13 cellular contexts compared by ENCODE assay signal in the genomic region with DNA sequence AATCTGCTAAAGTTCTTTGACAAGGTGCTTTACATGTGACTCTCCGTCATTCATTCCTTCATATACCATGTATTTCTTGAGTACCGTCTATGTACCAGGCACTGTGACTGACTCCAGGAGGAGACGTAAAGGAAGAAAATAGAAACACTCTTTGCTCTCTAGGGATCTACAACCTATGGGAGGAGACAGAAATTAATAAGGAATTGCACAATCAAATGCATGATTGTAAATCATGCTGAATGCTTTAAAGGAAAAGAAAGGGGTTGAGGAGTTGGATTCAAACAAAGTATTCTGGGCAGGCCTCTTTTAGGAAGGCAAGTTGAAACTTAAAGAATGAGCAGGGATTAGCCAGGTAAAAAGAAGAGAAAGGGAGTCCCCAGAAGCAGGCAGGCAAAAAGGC.
DNase-seq lines count a peak whose midpoint lies in the region; ATAC-seq, FAIRE-seq and TF ChIP-seq lines count a peak whose summit lies in the region.
"Had no signal": no experiment of that assay in that cellular context is flagged by ENCODE, and none has a peak within 500 bp of the region (broad histone marks: within the 10 kb centered on the region; RNA-seq: fewer than 3 reads in every experiment).

No MANE protein-coding gene starts in this region.

- H3K27ac ChIP-seq in right cardiac atrium (ENCODE audit: low read length) = peak overlapping the region; percentile 49
- H3K27ac ChIP-seq in pancreas = peak overlapping the region; percentile 37 to 78 (median 67)

- intact Hi-C loops in right cardiac atrium (cut with DNase I) = no loop called here
- intact Hi-C loops in Right ventricle myocardium superior (cut with DNase I) = loop anchor here (10.0 kb wide), 1 partner anchor 273 kb away; a partner anchor contains a TSS
- intact Hi-C loops in pancreas (cut with DNase I) = loop anchor here in 1 of 3 donors (10.0 kb wide), 1 partner anchor 273 kb away; a partner anchor contains a TSS

- no peak for TF ChIP-seq POLR2A in GM12892 (IDR thresholded peaks at IDR 0.05; ENCODE audit: low read depth, low read length)

- 93% methylated on average over 3 of the region's 3 CpGs for whole genome bisulfite sequencing in right cardiac atrium
- 79 to 82% methylated on average over 3 of the region's 3 CpGs for WGBS in pancreas, 2 donors

- no peaks in the 10 kb centered on the region for H3K36me3 ChIP-seq in pancreas

- no peak for TF ChIP-seq CTCF in pancreas (IDR thresholded peaks at IDR 0.05)

- H3K4me1 ChIP-seq in right cardiac atrium (ENCODE audit: control insufficient read depth, insufficient read depth, low read length) (peaks cover 10% of the 10 kb centered on the region), pancreas (peaks cover 25 to 51% (median 50%) of the 10 kb centered on the region in 3 donors)

- H3K4me3 ChIP-seq in right cardiac atrium (ENCODE audit: low read length) = no peak overlapping the region
- H3K4me3 ChIP-seq in pancreas = peak overlapping the region in 3 of 4 donors; percentile 9 to 19 (median 11)

- H3K27me3 ChIP-seq in right cardiac atrium (ENCODE audit: control insufficient read depth, insufficient read depth) (no peaks in the 10 kb centered on the region), pancreas (no peaks in the 10 kb centered on the region)

- FAIRE-seq in pancreas (lab: Jason Lieb, UNC) (no peak), GM12892 (lab: Jason Lieb, UNC) (no peak)
- FAIRE-seq: GM12891, islet of Langerhans had no signal

- DNase-seq in right cardiac atrium = no peak
- DNase-seq in Right ventricle myocardium superior = no peak
- DNase-seq in fibroblast of peridontal ligament (ENCODE audit: extremely low read depth) = peak; percentile 45
- no peak for DNase-seq in pancreas
- DNase-seq in DMS153 treated with DMSO at 0.1 percent for 48 hours (lab: John Stamatoyannopoulos, UW; ENCODE audit: unreplicated experiment) = no peak
- DNase-seq in T-helper 1 cell = no peak
- no peak for DNase-seq in GM12892 (ENCODE audit: insufficient read length)
- no peak for DNase-seq in NCI-H1694 (lab: John Stamatoyannopoulos, UW)
- DNase-seq: activated T-cell treated with anti-CD3 and anti-CD28 coated beads, Interleukin-2, amount 50 U/mL, for 4 hours; DMS79 treated with DMSO at 0.1 percent for 48 hours; KBM-7 had no signal

- H3K9me3 ChIP-seq in right cardiac atrium (ENCODE audit: control insufficient read depth, low read length) = no peaks in the 10 kb centered on the region
- no peaks in the 10 kb centered on the region for H3K9me3 ChIP-seq in pancreas

- no peak for ATAC-seq in right cardiac atrium
- no peak for ATAC-seq in Right ventricle myocardium superior (ENCODE audit: poor library complexity)
- ATAC-seq in pancreas = no peak
- ATAC-seq: activated T-cell treated with anti-CD3 and anti-CD28 coated beads, Interleukin-2, amount 50 U/mL, for 4 hours had no signal
